24 cellular contexts compared by ENCODE assay signal in the genomic region with DNA sequence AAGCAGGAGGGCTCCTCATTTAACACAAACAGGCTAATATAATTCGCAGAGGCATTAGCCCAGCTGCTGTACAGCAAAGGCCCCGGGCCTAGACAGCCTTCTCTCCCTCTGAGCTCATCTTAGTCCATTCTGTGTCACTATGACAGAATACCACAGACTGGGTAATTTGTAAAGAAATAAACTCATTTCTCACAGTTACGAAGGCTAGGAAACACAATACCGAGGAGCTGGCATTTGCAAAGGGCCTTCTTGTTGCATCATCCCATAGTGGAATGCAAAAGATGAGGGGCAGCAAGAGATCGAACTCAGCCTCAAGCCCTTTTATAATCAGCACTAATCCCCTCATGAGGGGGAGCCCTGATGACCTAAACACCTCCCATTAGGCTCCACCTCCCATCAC.
DNase-seq lines count a peak whose midpoint lies in the region; ATAC-seq and TF ChIP-seq lines count a peak whose summit lies in the region.
"Had no signal": no experiment of that assay in that cellular context is flagged by ENCODE, and none has a peak within 500 bp of the region (broad histone marks: within the 10 kb centered on the region; RNA-seq: fewer than 3 reads in every experiment).

No MANE protein-coding gene starts in this region.

- no peaks in the 10 kb centered on the region for H3K9me3 ChIP-seq in WERI-Rb-1 (ENCODE audit: severe bottlenecking)
- H3K9me3 ChIP-seq: Caco-2, left ventricle myocardium inferior, mucosa of descending colon, spleen had no signal

- TF ChIP-seq CTCF in WERI-Rb-1 (IDR thresholded peaks at IDR 0.05; ENCODE audit: low read depth, low read length): no peak

- ATAC-seq in stimulated activated effector memory CD8-positive, alpha-beta T cell treated with anti-CD3 and anti-CD28 coated beads, Interleukin-12 subunit alpha, Interleukin-12 subunit beta, amount 100 ng/mL, for 72 hours: peak; percentile 66
- ATAC-seq in HG03469 (IDR thresholded peaks at IDR 0.05; ENCODE audit: unreplicated experiment) (no peak), GM21619 (IDR thresholded peaks at IDR 0.05; ENCODE audit: unreplicated experiment) (no peak)
- ATAC-seq: mucosa of descending colon had no signal

- peak overlapping the region; percentile 20; the same call in 1 of the 2 replicates for H3K27ac ChIP-seq in WERI-Rb-1
- H3K27ac ChIP-seq: 22Rv1, HL-60, left ventricle myocardium inferior, spleen had no signal

- H3K27me3 ChIP-seq in WERI-Rb-1 (ENCODE audit: insufficient read depth, low read depth, severe bottlenecking): no peaks in the 10 kb centered on the region
- H3K27me3 ChIP-seq: spleen had no signal

- no peak overlapping the region for H3K4me3 ChIP-seq in WERI-Rb-1 (ENCODE audit: low read depth, low read length)
- H3K4me3 ChIP-seq: left ventricle myocardium inferior, mucosa of descending colon, spleen had no signal

- H3K36me3 Mint-ChIP-seq in stimulated activated effector memory CD8-positive, alpha-beta T cell treated with anti-CD3 and anti-CD28 coated beads, Interleukin-12 subunit alpha, Interleukin-12 subunit beta, amount 100 ng/mL, for 72 hours: no peaks in the 10 kb centered on the region

- DNase-seq in NCI-H82 (lab: John Stamatoyannopoulos, UW): peak; percentile 33
- DNase-seq in NCI-H82 treated with DMSO at 0.1 percent for 48 hours (lab: John Stamatoyannopoulos, UW; ENCODE audit: unreplicated experiment): no peak
- DNase-seq in WERI-Rb-1: no peak
- DNase-seq in fibroblast of peridontal ligament (ENCODE audit: extremely low read depth): peak; percentile 74
- no peak for DNase-seq in stimulated activated effector memory CD8-positive, alpha-beta T cell treated with anti-CD3 and anti-CD28 coated beads, Interleukin-12 subunit alpha, Interleukin-12 subunit beta, amount 100 ng/mL, for 72 hours (ENCODE audit: low spot score in 2 of 2)
- DNase-seq in NOMO-1 treated with DMSO at 0.1 percent for 48 hours (lab: John Stamatoyannopoulos, UW; ENCODE audit: unreplicated experiment): no peak
- DNase-seq: activated CD4-positive, alpha-beta T cell treated with anti-CD3 and anti-CD28 coated beads, Interleukin-2, amount 50 U/mL, for 48 hours; activated T-cell treated with anti-CD3 and anti-CD28 coated beads for 4 hours; AML-193; Caco-2; effector memory CD4-positive, alpha-beta T cell; KBM-7; left ventricle myocardium inferior; mucosa of descending colon; NCI-H1436 treated with DMSO at 0.1 percent for 48 hours; NCI-H748 treated with DMSO at 0.1 percent for 48 hours; OCI-M1; SHP77; spleen had no signal

- no peak overlapping the region for H3K27ac Mint-ChIP-seq in stimulated activated effector memory CD8-positive, alpha-beta T cell treated with anti-CD3 and anti-CD28 coated beads, Interleukin-12 subunit alpha, Interleukin-12 subunit beta, amount 100 ng/mL, for 72 hours

- H3K36me3 ChIP-seq in WERI-Rb-1: no peaks in the 10 kb centered on the region
- H3K36me3 ChIP-seq: left ventricle myocardium inferior, spleen had no signal

- H3K4me1 Mint-ChIP-seq in stimulated activated effector memory CD8-positive, alpha-beta T cell treated with anti-CD3 and anti-CD28 coated beads, Interleukin-12 subunit alpha, Interleukin-12 subunit beta, amount 100 ng/mL, for 72 hours: peaks cover 60% of the 10 kb centered on the region

- H3K9me3 Mint-ChIP-seq in stimulated activated effector memory CD8-positive, alpha-beta T cell treated with anti-CD3 and anti-CD28 coated beads, Interleukin-12 subunit alpha, Interleukin-12 subunit beta, amount 100 ng/mL, for 72 hours: no peaks in the 10 kb centered on the region
- H3K9me3 Mint-ChIP-seq: central memory CD8-positive, alpha-beta T cell had no signal

- H3K4me3 Mint-ChIP-seq in stimulated activated effector memory CD8-positive, alpha-beta T cell treated with anti-CD3 and anti-CD28 coated beads, Interleukin-12 subunit alpha, Interleukin-12 subunit beta, amount 100 ng/mL, for 72 hours: no peak overlapping the region
- H3K4me3 Mint-ChIP-seq: central memory CD8-positive, alpha-beta T cell had no signal

Comparison
In these comparisons a context has a peak if more than half of its experiments do, and no peak if none do; other contexts are left out.
1. DNase-seq: peak in NCI-H82 (single experiment) and fibroblast of peridontal ligament (single experiment); none in NCI-H82 treated with DMSO at 0.1 percent for 48 hours (single experiment), WERI-Rb-1 (single experiment), stimulated activated effector memory CD8-positive, alpha-beta T cell treated with anti-CD3 and anti-CD28 coated beads, Interleukin-12 subunit alpha, Interleukin-12 subunit beta, amount 100 ng/mL, for 72 hours (0 of 2) and NOMO-1 treated with DMSO at 0.1 percent for 48 hours (single experiment).